Comparison of ENCODE assay signal across 9 cellular contexts in the genomic region with DNA sequence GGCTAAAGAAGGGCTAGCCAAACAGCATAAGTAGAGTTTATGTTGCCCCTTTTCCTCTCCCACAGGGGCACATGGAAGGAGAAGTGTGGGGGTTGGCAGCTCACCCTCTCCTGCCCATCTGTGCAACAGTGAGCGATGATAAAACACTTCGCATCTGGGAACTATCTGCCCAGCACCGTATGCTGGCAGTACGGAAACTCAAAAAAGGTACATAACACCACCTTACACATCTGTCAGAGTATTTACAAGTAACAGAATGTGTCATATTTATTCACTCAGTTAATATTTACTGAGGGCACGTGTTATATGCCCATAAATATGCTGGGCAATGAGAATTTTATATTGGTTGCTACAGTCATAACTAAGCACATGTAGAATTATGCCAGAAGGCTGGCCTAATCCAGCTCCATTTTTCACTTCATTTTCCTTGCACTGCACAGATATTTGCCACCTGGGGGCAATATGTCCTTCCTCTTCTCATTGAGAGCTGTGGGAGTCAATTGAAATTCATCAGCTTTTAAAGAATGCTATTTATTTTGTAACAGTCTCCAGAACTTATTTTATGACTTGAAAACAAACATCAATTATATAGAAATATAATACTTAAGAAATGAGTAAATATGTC.
DNase-seq lines count a peak whose midpoint lies in the region; ATAC-seq and TF ChIP-seq lines count a peak whose summit lies in the region.
"Had no signal": no experiment of that assay in that cellular context is flagged by ENCODE, and none has a peak within 500 bp of the region (broad histone marks: within the 10 kb centered on the region; RNA-seq: fewer than 3 reads in every experiment).

No MANE protein-coding gene starts in this region.

- WGBS in mesenchymal stem cell = no CpG with 5 or more reads among the region's 5 CpGs

- H2BK12ac ChIP-seq in mesenchymal stem cell (ENCODE audit: low read length in 2 of 2) = peak overlapping the region; percentile 23 to 25

- TF ChIP-seq CTCF in choroid plexus epithelial cell (conservative IDR thresholded peaks at IDR 0.05; ENCODE audit: low read depth, low read length) = peak; percentile 76

- no peak overlapping the region for H2BK120ac ChIP-seq in mesenchymal stem cell (ENCODE audit: low read depth, low read length)

- H3K4me3 ChIP-seq in choroid plexus epithelial cell (ENCODE audit: low read depth, low read length) (no peak overlapping the region), mesenchymal stem cell (ENCODE audit: insufficient read depth in 1 of 2, low read depth in 1 of 2, low read length in 2 of 2) (no peak overlapping the region)

- H3K4me2 ChIP-seq in mesenchymal stem cell (ENCODE audit: low read length, poor library complexity, severe bottlenecking) = no peak overlapping the region

- no peak overlapping the region for H4K8ac ChIP-seq in mesenchymal stem cell (ENCODE audit: low read length)

- peaks cover 12% of the 10 kb centered on the region for H3K9me3 ChIP-seq in mesenchymal stem cell (ENCODE audit: control insufficient read depth, low read length)

- no peak overlapping the region for H4K91ac ChIP-seq in mesenchymal stem cell (ENCODE audit: low read length)

- intact Hi-C loops in posterior vena cava (cut with DNase I) = loop anchor here in 1 of 2 donors (5.0 to 10.0 kb wide), 2 partner anchors 145 to 273 kb away; no protein-coding TSS in a partner anchor

- ATAC-seq in GM19035 (IDR thresholded peaks at IDR 0.05; ENCODE audit: unreplicated experiment) (no peak), HG03159 (IDR thresholded peaks at IDR 0.05; ENCODE audit: unreplicated experiment) (no peak)

- H3K9ac ChIP-seq in mesenchymal stem cell (ENCODE audit: low read length) = no peak overlapping the region

- H2AK5ac ChIP-seq in mesenchymal stem cell (ENCODE audit: low read length, severe bottlenecking) = peak overlapping the region; percentile 54

- no peaks in the 10 kb centered on the region for H3K27me3 ChIP-seq in mesenchymal stem cell (ENCODE audit: control insufficient read depth in 1 of 2, insufficient read depth in 1 of 2, low read length in 2 of 2)

- no peak overlapping the region for H3K4ac ChIP-seq in mesenchymal stem cell (ENCODE audit: low read depth in 1 of 2, low read length in 2 of 2)

- no peak overlapping the region for H2BK5ac ChIP-seq in mesenchymal stem cell (ENCODE audit: low read depth, low read length, poor library complexity, severe bottlenecking)

- no peaks in the 10 kb centered on the region for H3K36me3 ChIP-seq in mesenchymal stem cell (ENCODE audit: control insufficient read depth in 1 of 2, insufficient read depth in 2 of 2, low read depth in 1 of 2, low read length in 2 of 2)

- H3K4me1 ChIP-seq in mesenchymal stem cell (ENCODE audit: control insufficient read depth, insufficient read depth, low read depth, low read length) = peaks cover 5% of the 10 kb centered on the region

- no peak overlapping the region for H3K18ac ChIP-seq in mesenchymal stem cell (ENCODE audit: low read depth in 1 of 2, low read length in 2 of 2)

- peaks cover 9% of the 10 kb centered on the region for H3K79me1 ChIP-seq in mesenchymal stem cell (replicated peaks; ENCODE audit: low read length, poor library complexity, severe bottlenecking)

- H3K14ac ChIP-seq in mesenchymal stem cell (ENCODE audit: low read length in 2 of 2) = no peak overlapping the region

- no peak overlapping the region for H3K23ac ChIP-seq in mesenchymal stem cell (ENCODE audit: low read length in 2 of 2)

- peak; percentile 47 for DNase-seq in SIG-M5 treated with dmso at 0.1 percent for 504 hours (lab: John Stamatoyannopoulos, UW; ENCODE audit: unreplicated experiment)
- no peak for DNase-seq in SIG-M5 (lab: John Stamatoyannopoulos, UW)
- peak; percentile 96 for DNase-seq in NCI-H2171 treated with DMSO at 0.1 percent for 48 hours (lab: John Stamatoyannopoulos, UW)
- peak; percentile 85 for DNase-seq in choroid plexus epithelial cell (ENCODE audit: low read depth)
- DNase-seq in mesenchymal stem cell = peak; percentile 65
- no peak for DNase-seq in posterior vena cava (ENCODE audit: low spot score)
- DNase-seq: activated naive CD8-positive, alpha-beta T cell treated with anti-CD3 and anti-CD28 coated beads, Interleukin-2, amount 10 ng/mL, durations not matched to agents 7 days and 5 days had no signal

- no peak overlapping the region for H2AFZ ChIP-seq in mesenchymal stem cell (ENCODE audit: low read depth, low read length)

- H2BK15ac ChIP-seq in mesenchymal stem cell (ENCODE audit: low read depth, poor library complexity, severe bottlenecking) = no peak overlapping the region

- no peak overlapping the region for H3K27ac ChIP-seq in mesenchymal stem cell (ENCODE audit: low read length, poor library complexity, severe bottlenecking)

Comparison
In these comparisons a context has a peak if more than half of its experiments do, and no peak if none do; other contexts are left out.
1. DNase-seq: peak in SIG-M5 treated with dmso at 0.1 percent for 504 hours (single experiment), NCI-H2171 treated with DMSO at 0.1 percent for 48 hours (single experiment), choroid plexus epithelial cell (single experiment) and mesenchymal stem cell (single experiment); none in SIG-M5 (single experiment) and posterior vena cava (single experiment).